ENCODE assay signal across 13 cellular contexts in genomic region chr3:172856766-172857742, GRCh38.
A peak's percentile ranks its signal among the peaks of the same experiment; 100 is the strongest.
DNase-seq lines count a peak whose midpoint lies in the region; ATAC-seq, FAIRE-seq and TF ChIP-seq lines count a peak whose summit lies in the region.
"Had no signal": no experiment of that assay in that cellular context is flagged by ENCODE, and none has a peak within 500 bp of the region (broad histone marks: within the 10 kb centered on the region; RNA-seq: fewer than 3 reads in every experiment).

No MANE protein-coding gene starts in this region.

- FAIRE-seq in HTR-8/SVneo (lab: Jason Lieb, UNC), result no peak

- H3K9me3 ChIP-seq in stomach, result no peaks in the 10 kb centered on the region

- TF ChIP-seq POLR2A in stomach (IDR thresholded peaks at IDR 0.05), result no peak

- H3K4me3 ChIP-seq in brain microvascular endothelial cell (ENCODE audit: low read depth, low read length) (no peak overlapping the region), stomach (no peak overlapping the region)
- H3K4me3 ChIP-seq: GM23248 had no signal

- TF ChIP-seq CTCF in brain microvascular endothelial cell (IDR thresholded peaks at IDR 0.05; ENCODE audit: low read depth, low read length, missing control alignments) (no peak), stomach (IDR thresholded peaks at IDR 0.05) (no peak), foreskin keratinocyte (conservative IDR thresholded peaks at IDR 0.05) (no peak)

- intact Hi-C loops in stomach (cut with DNase I; ENCODE audit: low total_unique reads), result no loop called here

- DNase-seq in HTR-8/SVneo (ENCODE audit: insufficient read length, low spot score), result peak; percentile 17
- peak; percentile 22 for DNase-seq in brain microvascular endothelial cell
- DNase-seq in kidney tubule cell (ENCODE audit: low spot score), result peak; percentile 80
- peak; percentile 32 for DNase-seq in stomach
- no peak for DNase-seq in foreskin keratinocyte
- no peak for DNase-seq in activated effector memory CD4-positive, alpha-beta T cell treated with anti-CD3 and anti-CD28 coated beads, Interleukin-2, amount 50 U/mL, for 16 hours
- DNase-seq: activated CD4-positive, alpha-beta T cell treated with anti-CD3 and anti-CD28 coated beads for 48 hours; GM23248; NCI-H1436 treated with DMSO at 0.1 percent for 48 hours; nucleus accumbens; stimulated activated CD4-positive, alpha-beta T cell treated with anti-CD3 and anti-CD28 coated beads, Interleukin-2, amount 100 ng/mL, for 48 hours had no signal

- TF ChIP-seq EP300 in stomach (IDR thresholded peaks at IDR 0.05), result no peak

- no peaks in the 10 kb centered on the region for H3K27me3 ChIP-seq in brain microvascular endothelial cell (replicated peaks)
- H3K27me3 ChIP-seq in stomach, result no peaks in the 10 kb centered on the region
- peaks cover 7% of the 10 kb centered on the region for H3K27me3 ChIP-seq in foreskin keratinocyte

- WGBS in stomach, 5 donors, result 26 to 48% (median 29%) methylated on average over 4 of the region's 4 CpGs

- H3K27ac ChIP-seq in brain microvascular endothelial cell (no peak overlapping the region), stomach (peak overlapping the region in 4 of 5 donors; percentile 53 to 68 (median 59)), foreskin keratinocyte (no peak overlapping the region)
- H3K27ac ChIP-seq: GM23248 had no signal

- ATAC-seq in HG03108 (IDR thresholded peaks at IDR 0.05; ENCODE audit: unreplicated experiment) (no peak), foreskin keratinocyte (no peak), GM19395 (IDR thresholded peaks at IDR 0.05; ENCODE audit: unreplicated experiment) (no peak)

- H3K36me3 ChIP-seq in brain microvascular endothelial cell (replicated peaks) (no peaks in the 10 kb centered on the region), stomach (no peaks in the 10 kb centered on the region)

- in situ Hi-C loops in brain microvascular endothelial cell (cut with HindIII; ENCODE audit: low pct_ligation_motif_present, low sequenced_read_pairs), result no loop called here

- peaks cover 0 to 38% (median 10%) of the 10 kb centered on the region in 4 donors for H3K4me1 ChIP-seq in stomach
- no peaks in the 10 kb centered on the region for H3K4me1 ChIP-seq in foreskin keratinocyte

Comparison
In these comparisons a context has a peak if more than half of its experiments do, and no peak if none do; other contexts are left out.
1. DNase-seq: peak in HTR-8/SVneo (single experiment), brain microvascular endothelial cell (single experiment), kidney tubule cell (single experiment) and stomach (single experiment); none in foreskin keratinocyte (0 of 2) and activated effector memory CD4-positive, alpha-beta T cell treated with anti-CD3 and anti-CD28 coated beads, Interleukin-2, amount 50 U/mL, for 16 hours (single experiment).
2. H3K27ac ChIP-seq: peak in stomach (4 of 5); none in brain microvascular endothelial cell (single experiment) and foreskin keratinocyte (single experiment).